Comparison of ENCODE assay signal across 8 cellular contexts in the genomic region with DNA sequence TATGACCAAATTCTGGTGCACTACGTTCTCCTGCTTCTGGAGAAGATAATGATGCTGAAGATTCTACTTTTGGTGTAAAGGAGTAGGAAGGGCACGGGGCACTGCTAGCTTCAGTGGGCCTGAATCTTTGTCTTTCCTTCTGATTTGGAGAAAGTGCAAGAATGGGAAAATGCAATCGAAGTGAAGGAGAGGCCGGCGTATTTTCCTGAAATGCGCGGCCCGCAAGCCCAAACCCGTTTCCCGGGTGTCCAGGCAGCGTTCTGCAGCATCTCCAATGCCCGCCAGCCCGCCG. TPM values are rescaled to one million over a fixed set of nuclear protein-coding genes. Genes with fewer than 3 reads are reported as not detected.
DNase-seq lines count a peak whose midpoint lies in the region; ATAC-seq and TF ChIP-seq lines count a peak whose summit lies in the region.

No MANE protein-coding gene starts in this region.

- H3K27ac ChIP-seq in heart left ventricle (peak overlapping the region in 11 of 12 donors; percentile 51 to 99 (median 94)), lung (ENCODE audit: low read depth in 1 of 2, low read length in 1 of 2) (peak overlapping the region; percentile 74 to 79), upper lobe of left lung (peak overlapping the region; percentile 90 to 96 (median 96))

- no peak for DNase-seq in heart left ventricle
- no peak for DNase-seq in Right ventricle myocardium inferior (ENCODE audit: missing footprints)
- DNase-seq in astrocyte of the spinal cord (ENCODE audit: low read depth, low spot score) = no peak
- no peak for DNase-seq in lung (ENCODE audit: low spot score)
- DNase-seq in upper lobe of left lung = no peak
- no peak for DNase-seq in SK-N-DZ (ENCODE audit: low spot score)
- DNase-seq in AG08396 (ENCODE audit: low spot score) = no peak
- no peak for DNase-seq in activated CD4-positive, alpha-beta T cell treated with anti-CD3 and anti-CD28 coated beads for 1 hour

- H3K4me1 ChIP-seq in heart left ventricle = peaks cover 0 to 42% (median 24%) of the 10 kb centered on the region in 12 donors
- H3K4me1 ChIP-seq in lung (ENCODE audit: control insufficient read depth in 2 of 2, insufficient read depth in 2 of 2, low read length in 2 of 2) = no peaks in the 10 kb centered on the region
- H3K4me1 ChIP-seq in upper lobe of left lung = peaks cover 14 to 39% (median 26%) of the 10 kb centered on the region in 4 donors

- TF ChIP-seq CTCF in heart left ventricle (IDR thresholded peaks at IDR 0.05) = no peak
- no peak for TF ChIP-seq CTCF in astrocyte of the spinal cord (IDR thresholded peaks at IDR 0.05; ENCODE audit: low read depth, low read length)
- no peak for TF ChIP-seq CTCF in lung (IDR thresholded peaks at IDR 0.05; ENCODE audit: control extremely low read depth, extremely low read depth)
- no peak for TF ChIP-seq CTCF in upper lobe of left lung (IDR thresholded peaks at IDR 0.05)

- no peaks in the 10 kb centered on the region for H3K9me3 ChIP-seq in heart left ventricle
- H3K9me3 ChIP-seq in lung (ENCODE audit: control insufficient read depth in 2 of 2, insufficient read depth in 1 of 2, low read length in 1 of 2) = no peaks in the 10 kb centered on the region
- H3K9me3 ChIP-seq in upper lobe of left lung = no peaks in the 10 kb centered on the region

- H3K27me3 ChIP-seq in heart left ventricle = no peaks in the 10 kb centered on the region
- H3K27me3 ChIP-seq in lung (ENCODE audit: control insufficient read depth, insufficient read depth) = no peaks in the 10 kb centered on the region
- no peaks in the 10 kb centered on the region for H3K27me3 ChIP-seq in upper lobe of left lung

- TF ChIP-seq POLR2A in heart left ventricle (IDR thresholded peaks at IDR 0.05) = no peak
- no peak for TF ChIP-seq POLR2A in upper lobe of left lung (IDR thresholded peaks at IDR 0.05)

- ATAC-seq in heart left ventricle (no peak), Right ventricle myocardium inferior (no peak), lung (ENCODE audit: insufficient read depth, low FRiP score) (no peak), upper lobe of left lung (ENCODE audit: low FRiP score in 2 of 2) (no peak)

- H3K36me3 ChIP-seq in heart left ventricle (peaks cover 0 to 20% (median 5%) of the 10 kb centered on the region in 9 donors), lung (ENCODE audit: control insufficient read depth in 2 of 2, insufficient read depth in 2 of 2, low read length in 2 of 2) (no peaks in the 10 kb centered on the region), upper lobe of left lung (peaks cover 0 to 4% (median 0%) of the 10 kb centered on the region in 4 donors)

- in situ Hi-C loops in astrocyte of the spinal cord (cut with HindIII; ENCODE audit: low sequenced_read_pairs) = no loop called here

- WGBS in heart left ventricle, 4 donors = 0 to 2% (median 1%) methylated on average over 12 to 14 of the region's 14 CpGs
- 1% methylated on average over 14 of the region's 14 CpGs for WGBS in lung, 2 donors
- 1 to 4% methylated on average over 7 to 14 of the region's 14 CpGs for WGBS in upper lobe of left lung, 2 donors

- peak overlapping the region; percentile 58 to 100 (median 94) for H3K4me3 ChIP-seq in heart left ventricle
- H3K4me3 ChIP-seq in astrocyte of the spinal cord (ENCODE audit: low read depth, low read length) = peak overlapping the region; percentile 38
- peak overlapping the region; percentile 11 for H3K4me3 ChIP-seq in lung
- peak overlapping the region; percentile 62 to 97 (median 86) for H3K4me3 ChIP-seq in upper lobe of left lung

- TF ChIP-seq EP300 in upper lobe of left lung (IDR thresholded peaks at IDR 0.05) = no peak

- intact Hi-C loops in heart left ventricle (cut with DNase I) = loop anchor here in 4 of 10 donors (2.0 to 10.0 kb wide), 3 partner anchors 23 to 55 kb away; no protein-coding TSS in a partner anchor
- intact Hi-C loops in Right ventricle myocardium inferior (cut with DNase I) = no loop called here

RNA-seq across cellular contexts. Expression of a gene that starts 0.4 kb away (rescaled TPM):
- 10 to 100 TPM; 13.6 to 32.3 (median 20.4) TPM for total RNA-seq in heart left ventricle
- 10 to 100 TPM in 1 of 2 donors, 1 to 10 TPM in 1; 5.9 to 17.3 TPM for polyA plus RNA-seq in heart left ventricle
- total RNA-seq in Right ventricle myocardium inferior = 19.2 TPM
- total RNA-seq in lung = 10 to 100 TPM; 29.8 to 46.8 TPM
- 10 to 100 TPM in 1 of 2 donors, 1 to 10 TPM in 1; 7.4 to 15.3 TPM for polyA plus RNA-seq in lung
- total RNA-seq in upper lobe of left lung = 10 to 100 TPM; 19.5 to 63.9 (median 37.0) TPM
- 45.1 and 58.2 TPM in 2 replicates for polyA plus RNA-seq in SK-N-DZ (2014; cell fraction: cytosol; rRNA removed)
- polyA plus RNA-seq in SK-N-DZ (2014; cell fraction: nucleus; rRNA removed) = 21.8 and 26.0 TPM in 2 replicates

RNA-seq across cellular contexts. Expression of a gene that starts 6.7 kb away (rescaled TPM):
- total RNA-seq in heart left ventricle (10 to 100 TPM; 24.1 to 61.3 (median 43.1) TPM), Right ventricle myocardium inferior (48.4 TPM), lung (10 to 100 TPM; 65.1 to 72.1 TPM), upper lobe of left lung (10 to 100 TPM; 27.2 to 94.3 (median 71.3) TPM)
- polyA plus RNA-seq in heart left ventricle (10 to 100 TPM; 11.4 to 17.5 TPM), lung (10 to 100 TPM; 18.0 to 18.8 TPM)
- polyA plus RNA-seq in SK-N-DZ (2014; cell fraction: cytosol; rRNA removed) = 8.9 and 9.2 TPM in 2 replicates
- 11.3 and 23.9 TPM in 2 replicates for polyA plus RNA-seq in SK-N-DZ (2014; cell fraction: nucleus; rRNA removed)

Comparison
In these comparisons a context has a peak if more than half of its experiments do, and no peak if none do; other contexts are left out.
1. H3K4me3 ChIP-seq: peak in every context shown above with its lines; median percentile 94 in heart left ventricle; 86 in upper lobe of left lung; 38 in astrocyte of the spinal cord; 11 in lung.